Comparison of ENCODE assay signal across 1 cellular context in genomic region chr9:69744688-69745380, GRCh38.
TF ChIP-seq lines count a peak whose summit lies in the region.

No MANE protein-coding gene starts in this region.

TF ChIP-seq in HepG2, 621 proteins besides CTCF, POLR2A, EP300 and RAD21:
- TF ChIP-seq ZSCAN9 (CRISPR knock-in tag; IDR thresholded peaks at IDR 0.05; ENCODE audit: borderline replicate concordance) = no peak
- no peak for TF ChIP-seq MAFG (CRISPR knock-in tag; IDR thresholded peaks at IDR 0.05)
- no peak for TF ChIP-seq DR1 (CRISPR knock-in tag; IDR thresholded peaks at IDR 0.05)
- TF ChIP-seq ZNF235 (CRISPR knock-in tag; IDR thresholded peaks at IDR 0.05; ENCODE audit: borderline replicate concordance) = no peak
- TF ChIP-seq ZNF318 (CRISPR knock-in tag; IDR thresholded peaks at IDR 0.05) = no peak
- TF ChIP-seq ZNF281 (CRISPR knock-in tag; IDR thresholded peaks at IDR 0.05; ENCODE audit: borderline replicate concordance) = no peak
- TF ChIP-seq ZUFSP (CRISPR knock-in tag; IDR thresholded peaks at IDR 0.05; ENCODE audit: borderline replicate concordance) = no peak
- no peak for TF ChIP-seq ZNF782 (CRISPR knock-in tag; IDR thresholded peaks at IDR 0.05; ENCODE audit: borderline replicate concordance)
- TF ChIP-seq CENPX (CRISPR knock-in tag; IDR thresholded peaks at IDR 0.05) = no peak
- TF ChIP-seq ZNF251 (CRISPR knock-in tag; IDR thresholded peaks at IDR 0.05) = no peak
- TF ChIP-seq ZNF326 (CRISPR knock-in tag; IDR thresholded peaks at IDR 0.05; ENCODE audit: borderline replicate concordance) = no peak
- TF ChIP-seq, protein P1, sequence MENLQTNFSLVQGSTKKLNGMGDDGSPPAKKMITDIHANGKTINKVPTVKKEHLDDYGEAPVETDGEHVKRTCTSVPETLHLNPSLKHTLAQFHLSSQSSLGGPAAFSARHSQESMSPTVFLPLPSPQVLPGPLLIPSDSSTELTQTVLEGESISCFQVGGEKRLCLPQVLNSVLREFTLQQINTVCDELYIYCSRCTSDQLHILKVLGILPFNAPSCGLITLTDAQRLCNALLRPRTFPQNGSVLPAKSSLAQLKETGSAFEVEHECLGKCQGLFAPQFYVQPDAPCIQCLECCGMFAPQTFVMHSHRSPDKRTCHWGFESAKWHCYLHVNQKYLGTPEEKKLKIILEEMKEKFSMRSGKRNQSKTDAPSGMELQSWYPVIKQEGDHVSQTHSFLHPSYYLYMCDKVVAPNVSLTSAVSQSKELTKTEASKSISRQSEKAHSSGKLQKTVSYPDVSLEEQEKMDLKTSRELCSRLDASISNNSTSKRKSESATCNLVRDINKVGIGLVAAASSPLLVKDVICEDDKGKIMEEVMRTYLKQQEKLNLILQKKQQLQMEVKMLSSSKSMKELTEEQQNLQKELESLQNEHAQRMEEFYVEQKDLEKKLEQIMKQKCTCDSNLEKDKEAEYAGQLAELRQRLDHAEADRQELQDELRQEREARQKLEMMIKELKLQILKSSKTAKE (CRISPR knock-in tag; IDR thresholded peaks at IDR 0.05; ENCODE audit: borderline replicate concordance) = no peak
TF ChIP-seq in HepG2: peak in this region for 0.
